Comparison of ENCODE assay signal across 1 cellular context in genomic region chr9:124369236-124369797, GRCh38.
TF ChIP-seq lines count a peak whose summit lies in the region.

No MANE protein-coding gene starts in this region.

TF ChIP-seq in HepG2, 621 proteins besides CTCF, POLR2A, EP300 and RAD21 (continued from another document):
- TF ChIP-seq ZNF281 (CRISPR knock-in tag; IDR thresholded peaks at IDR 0.05; ENCODE audit: borderline replicate concordance) (no peak), PAF1 (CRISPR knock-in tag; IDR thresholded peaks at IDR 0.05) (no peak), TMF1 (CRISPR knock-in tag; IDR thresholded peaks at IDR 0.05; ENCODE audit: low read depth) (no peak), MEIS2 (CRISPR knock-in tag; IDR thresholded peaks at IDR 0.05) (no peak), TRAFD1 (CRISPR knock-in tag; IDR thresholded peaks at IDR 0.05; ENCODE audit: borderline replicate concordance) (no peak), KAT8 (CRISPR knock-in tag; IDR thresholded peaks at IDR 0.05) (no peak), MIER3 (CRISPR knock-in tag; IDR thresholded peaks at IDR 0.05; ENCODE audit: borderline replicate concordance) (no peak), ZFYVE20 (CRISPR knock-in tag; IDR thresholded peaks at IDR 0.05; ENCODE audit: borderline replicate concordance, low read depth) (no peak)
